21 cellular contexts compared by ENCODE assay signal in the genomic region with DNA sequence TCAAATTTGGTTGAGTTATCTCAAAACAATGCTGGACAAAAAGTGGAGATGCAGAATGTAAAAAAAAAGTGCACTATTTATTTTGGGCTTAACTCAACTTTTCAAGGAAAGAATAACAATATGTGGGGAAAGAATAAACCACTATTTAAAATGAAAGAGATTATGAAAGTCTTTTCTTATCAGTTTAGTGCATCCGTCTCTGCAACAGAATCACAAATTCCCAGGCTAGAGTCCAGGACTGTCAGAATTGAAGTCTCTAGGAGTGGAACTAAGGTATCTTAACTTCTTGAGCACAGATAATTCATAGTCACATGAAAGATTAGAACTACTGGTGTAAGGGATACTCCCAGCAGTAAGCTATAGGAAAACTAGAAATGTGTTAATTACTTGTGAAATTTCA.
"Had no signal": no experiment of that assay in that cellular context is flagged by ENCODE, and none has a peak within 500 bp of the region (broad histone marks: within the 10 kb centered on the region; RNA-seq: fewer than 3 reads in every experiment).

No MANE protein-coding gene starts in this region.

- DNase-seq: KBM-7, MV-4-11, NCI-H1048, NCI-H1105, NCI-H1417, NCI-H1436 treated with DMSO at 0.1 percent for 48 hours, NCI-H1694, NCI-H187 treated with DMSO at 0.1 percent for 48 hours, NCI-H2029 treated with DMSO at 0.1 percent for 48 hours, NCI-H2171 treated with DMSO at 0.1 percent for 48 hours, NCI-H446, NCI-H510A, NCI-H524 treated with DMSO at 0.1 percent for 48 hours, NCI-H69, NCI-H774, PC-9, Peyer's patch, SHP77 treated with DMSO at 0.1 percent for 48 hours, SJCRH30, SW 1271 had no signal

- H3K4me2 ChIP-seq: PC-9 had no signal

- H3K9me3 ChIP-seq: Peyer's patch, SJCRH30 had no signal

- H3K27ac ChIP-seq: PC-9, Peyer's patch, SJCRH30 had no signal

- H3K4me1 ChIP-seq: Peyer's patch, SJCRH30 had no signal

- H3K36me3 ChIP-seq: Peyer's patch, SJCRH30 had no signal

- H2AFZ ChIP-seq: PC-9 had no signal

- H3K27me3 ChIP-seq: Peyer's patch, SJCRH30 had no signal

- H3K4me3 ChIP-seq: PC-9, Peyer's patch, SJCRH30 had no signal

- ATAC-seq: Right ventricle myocardium inferior had no signal
